18 cellular contexts compared by ENCODE assay signal in the genomic region with DNA sequence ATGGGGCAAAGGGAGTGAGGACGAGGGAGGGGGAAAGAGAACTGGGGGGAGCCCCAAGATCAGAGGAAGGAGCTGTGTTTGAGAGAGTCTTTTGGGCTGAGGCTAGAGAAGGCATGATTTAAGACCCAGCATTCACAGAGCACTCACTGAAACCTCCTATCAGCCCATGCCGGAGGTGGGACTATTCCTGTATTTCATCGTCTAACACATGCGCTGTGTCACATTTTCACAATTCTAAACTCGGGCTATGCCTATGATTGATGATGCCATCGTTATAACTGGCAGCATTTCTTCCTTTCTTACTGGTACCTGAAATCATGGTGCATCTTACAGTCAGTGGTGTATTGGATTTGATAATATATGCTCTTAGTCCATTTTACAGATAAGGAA. TPM values are rescaled to one million over a fixed set of nuclear protein-coding genes. Genes with fewer than 3 reads are reported as not detected.
A peak's percentile ranks its signal among the peaks of the same experiment; 100 is the strongest.
DNase-seq lines count a peak whose midpoint lies in the region; ATAC-seq and TF ChIP-seq lines count a peak whose summit lies in the region.
"Had no signal": no experiment of that assay in that cellular context is flagged by ENCODE, and none has a peak within 500 bp of the region (broad histone marks: within the 10 kb centered on the region; RNA-seq: fewer than 3 reads in every experiment).

No MANE protein-coding gene starts in this region.

- peaks cover 9% of the 10 kb centered on the region; the same call in 1 of the 2 replicates for H3K4me1 ChIP-seq in GM23248 (ENCODE audit: insufficient read depth)

- H3K9me3 ChIP-seq in GM23248 (ENCODE audit: low read depth), result no peaks in the 10 kb centered on the region
- no peaks in the 10 kb centered on the region for H3K9me3 ChIP-seq in neural cell (ENCODE audit: low read length)
- no peaks in the 10 kb centered on the region for H3K9me3 ChIP-seq in T-helper 17 cell (ENCODE audit: control insufficient read depth, low read length, poor library complexity, severe bottlenecking)

- H3K79me2 ChIP-seq in GM23248 (ENCODE audit: insufficient read depth) (no peaks in the 10 kb centered on the region), neural cell (replicated peaks; ENCODE audit: insufficient read depth, low read length) (peaks cover 60% of the 10 kb centered on the region)

- WGBS in GM23248 (ENCODE audit: low coverage in 1 of 2, low lambda C conversion rate in 2 of 2, missing lambda C conversion rate in 2 of 2), 2 experiments, result 11 to 14% methylated on average over 6 of the region's 6 CpGs

- H3K36me3 ChIP-seq in GM23248 (ENCODE audit: low read depth) (no peaks in the 10 kb centered on the region), neural cell (ENCODE audit: insufficient read depth, low read length) (no peaks in the 10 kb centered on the region)

- DNase-seq in GM23248, result peak; percentile 22
- no peak for DNase-seq in endothelial cell (ENCODE audit: low spot score)
- DNase-seq in type B pancreatic cell (ENCODE audit: extremely low spot score, unreplicated experiment), result no peak
- DNase-seq in T-helper 17 cell, result no peak
- DNase-seq in SK-N-DZ (ENCODE audit: low spot score), result no peak
- DNase-seq: AML-193, DMS153, GDM1, NCI-H1048, NCI-H1436, NCI-H2029, NCI-H2171, PC-9 had no signal

- ATAC-seq in HG03432 (IDR thresholded peaks at IDR 0.05; ENCODE audit: unreplicated experiment) (no peak), T-helper 17 cell (no peak)

- H3K9me2 ChIP-seq in GM23248 (ENCODE audit: insufficient read depth), result no peaks in the 10 kb centered on the region
- no peaks in the 10 kb centered on the region for H3K9me2 ChIP-seq in neural cell (ENCODE audit: insufficient read depth, low read length)

- H3K4me3 Mint-ChIP-seq in endothelial cell (ENCODE audit: unreplicated experiment) (peak overlapping the region; percentile 68), type B pancreatic cell (peak overlapping the region; percentile 69), T-helper 17 cell (no peak overlapping the region)

- peaks cover 15% of the 10 kb centered on the region for H3K27me3 Mint-ChIP-seq in endothelial cell (ENCODE audit: unreplicated experiment)
- peaks cover 3% of the 10 kb centered on the region for H3K27me3 Mint-ChIP-seq in type B pancreatic cell
- H3K27me3 Mint-ChIP-seq in T-helper 17 cell, result peaks cover 17% of the 10 kb centered on the region

- H3K27me3 ChIP-seq in GM23248 (replicated peaks; ENCODE audit: insufficient read depth), result no peaks in the 10 kb centered on the region
- H3K27me3 ChIP-seq in neural cell (ENCODE audit: insufficient read depth, low read depth, low read length), result no peaks in the 10 kb centered on the region

- no peaks in the 10 kb centered on the region for H4K20me1 ChIP-seq in GM23248 (ENCODE audit: insufficient read depth)
- H4K20me1 ChIP-seq in neural cell (ENCODE audit: insufficient read depth), result peaks cover 50% of the 10 kb centered on the region

- H3F3A ChIP-seq in GM23248 (ENCODE audit: insufficient read depth) (0 out of 2 replicates have a peak, but pooled peaks cover 5% of the 10 kb centered on the region), neural cell (ENCODE audit: insufficient read depth, low read length, poor library complexity, severe bottlenecking) (no peaks in the 10 kb centered on the region)

- TF ChIP-seq CTCF in endothelial cell (IDR thresholded peaks at IDR 0.05; ENCODE audit: unreplicated experiment) (no peak), neural cell (IDR thresholded peaks at IDR 0.05; ENCODE audit: poor library complexity, severe bottlenecking) (no peak), type B pancreatic cell (conservative IDR thresholded peaks at IDR 0.05) (no peak)

- H2AFZ ChIP-seq in GM23248, result no peak overlapping the region
- H2AFZ ChIP-seq in neural cell (ENCODE audit: low read depth, low read length), result no peak overlapping the region
- H2AFZ ChIP-seq: PC-9 had no signal

- in situ Hi-C loops in GM23248 (cut with MboI), result no loop called here

- no peak for TF ChIP-seq EP300 in neural cell (conservative IDR thresholded peaks at IDR 0.05; ENCODE audit: poor library complexity, severe bottlenecking)

- peaks cover 15% of the 10 kb centered on the region for H3K4me1 Mint-ChIP-seq in endothelial cell (ENCODE audit: unreplicated experiment)
- peaks cover 30% of the 10 kb centered on the region for H3K4me1 Mint-ChIP-seq in type B pancreatic cell (ENCODE audit: unreplicated experiment)
- peaks cover 7% of the 10 kb centered on the region for H3K4me1 Mint-ChIP-seq in T-helper 17 cell

- TF ChIP-seq RAD21 in neural cell (conservative IDR thresholded peaks at IDR 0.05), result no peak

- no peak overlapping the region for H3K4me3 ChIP-seq in GM23248
- peak overlapping the region; percentile 95 for H3K4me3 ChIP-seq in neural cell (ENCODE audit: low read length)
- H3K4me3 ChIP-seq: PC-9 had no signal

- H3K9me3 Mint-ChIP-seq in endothelial cell (ENCODE audit: unreplicated experiment) (no peaks in the 10 kb centered on the region), type B pancreatic cell (no peaks in the 10 kb centered on the region)

- H3K4me2 ChIP-seq in GM23248 (ENCODE audit: unreplicated experiment) (no peak overlapping the region), neural cell (ENCODE audit: low read length) (no peak overlapping the region)
- H3K4me2 ChIP-seq: PC-9 had no signal

- H3K36me3 Mint-ChIP-seq in endothelial cell (ENCODE audit: low read depth, unreplicated experiment) (peaks cover 15% of the 10 kb centered on the region), type B pancreatic cell (no peaks in the 10 kb centered on the region), T-helper 17 cell (ENCODE audit: low read depth) (no peaks in the 10 kb centered on the region)

- H3K9ac ChIP-seq in GM23248 (no peak overlapping the region), neural cell (ENCODE audit: low read length) (no peak overlapping the region)

- H3K27ac Mint-ChIP-seq in endothelial cell (ENCODE audit: unreplicated experiment) (no peak overlapping the region), type B pancreatic cell (no peak overlapping the region), T-helper 17 cell (no peak overlapping the region)

- H3K27ac ChIP-seq in GM23248 (no peak overlapping the region), neural cell (ENCODE audit: low read length) (no peak overlapping the region)
- H3K27ac ChIP-seq: PC-9, RWPE1 had no signal

TF ChIP-seq in neural cell, 6 proteins besides CTCF, POLR2A, EP300 and RAD21 (continues in another document):
- TF ChIP-seq POLR2AphosphoS5 (IDR thresholded peaks at IDR 0.05), result no peak
- TF ChIP-seq TAF1 (IDR thresholded peaks at IDR 0.05; ENCODE audit: low read depth), result no peak
- TF ChIP-seq MXI1 (conservative IDR thresholded peaks at IDR 0.05; ENCODE audit: poor library complexity, severe bottlenecking), result no peak

RNA-seq across cellular contexts. Expression of a gene that starts 3.5 kb away (rescaled TPM):
- 4.6 and 4.8 TPM in 2 replicates for total RNA-seq in GM23248 (2014; rRNA removed; shearing (Covaris generic))
- 0.25 and 0.46 TPM in 2 replicates for polyA plus RNA-seq in GM23248 (2016; fragmentation: Nextera tagmentation; extraction: Ambion mirVana)
- 53.7 TPM for total RNA-seq in endothelial cell (ENCODE audit: unreplicated experiment)
- polyA plus RNA-seq in neural cell, result 73.6 and 88.3 TPM in 2 replicates
- polyA minus RNA-seq in neural cell, result 73.7 and 102 TPM in 2 replicates
- total RNA-seq in type B pancreatic cell (ENCODE audit: low replicate concordance), result 13.3 and 34.7 TPM in 2 replicates
- total RNA-seq in T-helper 17 cell, result under 1 TPM; 0.07 to 0.31 TPM
- 56.5 and 58.8 TPM in 2 replicates for polyA plus RNA-seq in SK-N-DZ (2014; cell fraction: cytosol; rRNA removed)
- 32.7 and 44.7 TPM in 2 replicates for polyA plus RNA-seq in SK-N-DZ (2014; cell fraction: nucleus; rRNA removed)

RNA-seq across cellular contexts. Expression of a gene that starts 15.0 kb away (rescaled TPM):
- 326 and 410 TPM in 2 replicates for total RNA-seq in GM23248 (2014; rRNA removed; shearing (Covaris generic))
- polyA plus RNA-seq in GM23248 (2016; fragmentation: Nextera tagmentation; extraction: Ambion mirVana) (440 and 446 TPM in 2 replicates), neural cell (18.9 and 21.8 TPM in 2 replicates)
- total RNA-seq in endothelial cell (ENCODE audit: unreplicated experiment) (904 TPM), type B pancreatic cell (ENCODE audit: low replicate concordance) (183 and 236 TPM in 2 replicates), T-helper 17 cell (10 to 100 TPM; 31.7 to 47.7 TPM)
- polyA minus RNA-seq in neural cell, result 18.9 and 31.9 TPM in 2 replicates
- 85.7 and 87.8 TPM in 2 replicates for polyA plus RNA-seq in SK-N-DZ (2014; cell fraction: cytosol; rRNA removed)
- 83.0 and 119 TPM in 2 replicates for polyA plus RNA-seq in SK-N-DZ (2014; cell fraction: nucleus; rRNA removed)

RNA-seq across cellular contexts. Expression of a gene that starts 29.3 kb away (rescaled TPM):
- not detected in 2 replicates for total RNA-seq in GM23248 (2014; rRNA removed; shearing (Covaris generic))
- polyA plus RNA-seq in GM23248 (2016; fragmentation: Nextera tagmentation; extraction: Ambion mirVana) (not detected in 2 replicates), neural cell (3.1 and 3.9 TPM in 2 replicates)
- total RNA-seq in endothelial cell (ENCODE audit: unreplicated experiment) (4.3 TPM), type B pancreatic cell (ENCODE audit: low replicate concordance) (0.69 and 8.8 TPM in 2 replicates), T-helper 17 cell (100 to 1,000 TPM in 1 of 2 donors, 1 to 10 TPM in 1; 8.9 to 297 TPM)
- polyA minus RNA-seq in neural cell, result 2.4 and 2.8 TPM in 2 replicates
- polyA plus RNA-seq in SK-N-DZ (2014; cell fraction: cytosol; rRNA removed), result 4.4 and 7.4 TPM in 2 replicates
- polyA plus RNA-seq in SK-N-DZ (2014; cell fraction: nucleus; rRNA removed), result 8.1 and 19.5 TPM in 2 replicates
- total RNA-seq: HT-29 had no signal

RNA-seq across cellular contexts. Expression of a gene that starts 35.5 kb away (rescaled TPM):
- total RNA-seq in GM23248 (2014; rRNA removed; shearing (Covaris generic)), result 96.1 and 118 TPM in 2 replicates
- polyA plus RNA-seq in GM23248 (2016; fragmentation: Nextera tagmentation; extraction: Ambion mirVana) (117 TPM in 2 replicates), neural cell (73.4 and 98.8 TPM in 2 replicates)
- total RNA-seq in endothelial cell (ENCODE audit: unreplicated experiment) (124 TPM), type B pancreatic cell (ENCODE audit: low replicate concordance) (137 and 169 TPM in 2 replicates), T-helper 17 cell (10 to 100 TPM; 75.9 to 76.5 TPM)
- 23.5 and 28.0 TPM in 2 replicates for polyA minus RNA-seq in neural cell
- polyA plus RNA-seq in SK-N-DZ (2014; cell fraction: cytosol; rRNA removed), result 174 and 211 TPM in 2 replicates
- polyA plus RNA-seq in SK-N-DZ (2014; cell fraction: nucleus; rRNA removed), result 298 and 413 TPM in 2 replicates

RNA-seq across cellular contexts. Expression of a gene that starts 51.7 kb away (rescaled TPM):
- total RNA-seq in GM23248 (2014; rRNA removed; shearing (Covaris generic)), result 0.11 TPM in 1 of 2 replicates, not detected in the other
- polyA plus RNA-seq in GM23248 (2016; fragmentation: Nextera tagmentation; extraction: Ambion mirVana), result 0.24 TPM in 1 of 2 replicates, not detected in the other
- 0.82 TPM for total RNA-seq in endothelial cell (ENCODE audit: unreplicated experiment)
- 279 and 326 TPM in 2 replicates for polyA plus RNA-seq in neural cell
- polyA minus RNA-seq in neural cell, result 130 and 135 TPM in 2 replicates
- total RNA-seq in type B pancreatic cell (ENCODE audit: low replicate concordance), result 10.3 and 12.3 TPM in 2 replicates
- under 1 TPM; 0.37 to 0.55 TPM for total RNA-seq in T-helper 17 cell
- 69.8 TPM in 2 replicates for polyA plus RNA-seq in SK-N-DZ (2014; cell fraction: cytosol; rRNA removed)
- polyA plus RNA-seq in SK-N-DZ (2014; cell fraction: nucleus; rRNA removed), result 158 and 175 TPM in 2 replicates
- total RNA-seq: H4, PC-9 had no signal
